ENCODE assay signal across 8 cellular contexts in the genomic region with DNA sequence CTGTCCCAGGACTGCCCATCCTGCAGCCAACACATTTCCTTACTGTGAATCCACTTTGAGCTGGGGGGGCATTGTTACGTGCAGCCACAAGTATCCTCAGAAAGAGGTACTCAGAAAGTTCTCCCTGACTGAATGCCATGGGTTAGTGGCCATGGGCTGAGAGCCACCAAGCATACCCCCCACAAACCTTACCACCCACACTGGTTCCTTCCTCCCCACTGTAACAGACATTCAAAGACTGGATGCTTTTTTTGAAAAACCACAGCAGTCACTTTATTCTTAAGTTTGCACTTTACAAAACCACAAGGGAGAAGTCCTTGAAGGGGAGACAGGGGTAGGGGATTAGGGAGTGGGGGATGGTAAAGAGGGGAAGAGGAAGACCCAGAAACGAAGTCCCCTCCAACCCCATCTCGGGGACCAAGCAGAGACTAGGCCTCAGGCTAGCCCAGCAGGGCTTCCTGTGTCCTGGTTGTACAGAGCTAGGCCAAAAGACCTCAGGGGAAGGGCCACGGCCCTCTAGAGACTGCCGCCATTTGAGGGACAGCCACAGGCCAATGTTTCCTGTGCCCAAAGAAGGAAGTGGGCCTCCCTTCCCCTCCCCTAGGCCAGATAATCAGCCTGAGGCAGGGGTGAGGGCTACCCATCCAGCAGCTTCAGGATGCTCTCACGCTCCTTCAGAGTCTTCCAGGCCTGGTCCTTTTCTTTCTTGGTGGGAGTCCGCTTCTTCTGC.
A peak's percentile ranks its signal among the peaks of the same experiment; 100 is the strongest.
DNase-seq lines count a peak whose midpoint lies in the region; ATAC-seq and TF ChIP-seq lines count a peak whose summit lies in the region.

No MANE protein-coding gene starts in this region.

- H3K27me3 Mint-ChIP-seq in stimulated activated naive B cell treated with anti-CD40 and anti-IgM and Interleukin-4, amounts not matched to agents 10 μg/mL and 1 μg/mL and 100 μg/mL, for 72 hours, result no peaks in the 10 kb centered on the region

- H3K27ac ChIP-seq in OCI-LY3 (ENCODE audit: low read length), result peak overlapping the region; percentile 48
- peak overlapping the region; percentile 62 for H3K27ac ChIP-seq in caudate nucleus (ENCODE audit: low read depth, low read length)

- H3K4me1 ChIP-seq in OCI-LY3 (ENCODE audit: low read length), result peaks cover 11% of the 10 kb centered on the region

- no peaks in the 10 kb centered on the region for H3K27me3 ChIP-seq in OCI-LY3 (ENCODE audit: low read depth, low read length)

- peaks cover 27% of the 10 kb centered on the region for H3K36me3 ChIP-seq in OCI-LY3 (replicated peaks; ENCODE audit: low read depth, low read length)

- H3K79me2 ChIP-seq in OCI-LY3 (ENCODE audit: low read length), result no peaks in the 10 kb centered on the region

- H4K20me1 ChIP-seq in OCI-LY3 (ENCODE audit: insufficient read depth, low read length), result no peaks in the 10 kb centered on the region

- peaks cover 27 to 30% of the 10 kb centered on the region in 2 donors for H3K36me3 Mint-ChIP-seq in stimulated activated naive B cell treated with anti-CD40 and anti-IgM and Interleukin-4, amounts not matched to agents 10 μg/mL and 1 μg/mL and 100 μg/mL, for 72 hours

- TF ChIP-seq CTCF in GM12865 (IDR thresholded peaks at IDR 0.05; ENCODE audit: insufficient read depth, low read depth, low read length, missing control alignments) (no peak), OCI-LY3 (IDR thresholded peaks at IDR 0.05; ENCODE audit: low read depth, low read length) (no peak)

- H2AFZ ChIP-seq in OCI-LY3 (ENCODE audit: low read depth, low read length), result no peak overlapping the region

- H3K9ac ChIP-seq in OCI-LY3 (ENCODE audit: low read length), result no peak overlapping the region; the same call in 1 of the 2 replicates

- no peaks in the 10 kb centered on the region for H3K9me3 ChIP-seq in OCI-LY3 (ENCODE audit: insufficient read depth, low read length)

- peak overlapping the region; percentile 98 for H3K27ac Mint-ChIP-seq in stimulated activated naive B cell treated with anti-CD40 and anti-IgM and Interleukin-4, amounts not matched to agents 10 μg/mL and 1 μg/mL and 100 μg/mL, for 72 hours

- peak; percentile 54 for ATAC-seq in GM21737 (IDR thresholded peaks at IDR 0.05; ENCODE audit: unreplicated experiment)
- ATAC-seq in stimulated activated naive B cell treated with anti-CD40 and anti-IgM and Interleukin-4, amounts not matched to agents 10 μg/mL and 1 μg/mL and 100 μg/mL, for 72 hours (replicated peaks), result peak; percentile 82 to 84
- no peak for ATAC-seq in HG02970 (IDR thresholded peaks at IDR 0.05; ENCODE audit: low FRiP score, unreplicated experiment)

- H3K4me1 Mint-ChIP-seq in stimulated activated naive B cell treated with anti-CD40 and anti-IgM and Interleukin-4, amounts not matched to agents 10 μg/mL and 1 μg/mL and 100 μg/mL, for 72 hours, result peaks cover 61 to 74% of the 10 kb centered on the region in 2 donors

- peak; percentile 61 for DNase-seq in GM12865 (ENCODE audit: low read depth)
- DNase-seq in caudate nucleus (lab: John Stamatoyannopoulos, UW), result peak in 2 of 61 donors; percentile 12 to 31
- peak; percentile 81 for DNase-seq in stimulated activated naive B cell treated with anti-CD40 and anti-IgM and Interleukin-4, amounts not matched to agents 10 μg/mL and 1 μg/mL and 100 μg/mL, for 72 hours
- no peak for DNase-seq in NCI-H345 (lab: John Stamatoyannopoulos, UW)
- DNase-seq in NCI-H774 (lab: John Stamatoyannopoulos, UW), result no peak

- H3K4me3 Mint-ChIP-seq in stimulated activated naive B cell treated with anti-CD40 and anti-IgM and Interleukin-4, amounts not matched to agents 10 μg/mL and 1 μg/mL and 100 μg/mL, for 72 hours, result peak overlapping the region; percentile 75 to 78

- H3K4me3 ChIP-seq in GM12865 (ENCODE audit: low read depth, low read length) (no peak overlapping the region), OCI-LY3 (ENCODE audit: low read length) (no peak overlapping the region)

- H3K9me3 Mint-ChIP-seq in stimulated activated naive B cell treated with anti-CD40 and anti-IgM and Interleukin-4, amounts not matched to agents 10 μg/mL and 1 μg/mL and 100 μg/mL, for 72 hours, result no peaks in the 10 kb centered on the region

- peak overlapping the region; percentile 11; the same call in 1 of the 2 replicates for H3K4me2 ChIP-seq in OCI-LY3 (ENCODE audit: low read length)

Comparison
In these comparisons a context has a peak if more than half of its experiments do, and no peak if none do; other contexts are left out.
1. DNase-seq: peak in GM12865 (single experiment) and stimulated activated naive B cell treated with anti-CD40 and anti-IgM and Interleukin-4, amounts not matched to agents 10 μg/mL and 1 μg/mL and 100 μg/mL, for 72 hours (single experiment); none in NCI-H345 (single experiment) and NCI-H774 (single experiment).